In genomic region chr11:111939836-111940604, GRCh38 we compare ENCODE assay signal across 12 cellular contexts. TPM values are rescaled to one million over a fixed set of nuclear protein-coding genes. Genes with fewer than 3 reads are reported as not detected.
A peak's percentile ranks its signal among the peaks of the same experiment; 100 is the strongest.
DNase-seq lines count a peak whose midpoint lies in the region; ATAC-seq, FAIRE-seq and TF ChIP-seq lines count a peak whose summit lies in the region.
"Had no signal": no experiment of that assay in that cellular context is flagged by ENCODE, and none has a peak within 500 bp of the region (broad histone marks: within the 10 kb centered on the region; RNA-seq: fewer than 3 reads in every experiment).

No MANE protein-coding gene starts in this region.

- ATAC-seq in stimulated activated effector memory CD8-positive, alpha-beta T cell treated with anti-CD3 and anti-CD28 coated beads, Interleukin-12 subunit alpha, Interleukin-12 subunit beta, amount 100 ng/mL, for 72 hours: no peak
- no peak for ATAC-seq in GM18520 (IDR thresholded peaks at IDR 0.05; ENCODE audit: unreplicated experiment)
- ATAC-seq: K562; stimulated activated naive CD8-positive, alpha-beta T cell treated with anti-CD3 and anti-CD28 coated beads, Interleukin-15, amount 100 ng/mL, for 72 hours had no signal

- POLR2A ChIA-PET in RWPE1 (lab: Yijun Ruan, JAX; ENCODE audit: low non-redundant PET): no interaction called here

- peak overlapping the region; percentile 82 for H3K4me3 Mint-ChIP-seq in stimulated activated effector memory CD8-positive, alpha-beta T cell treated with anti-CD3 and anti-CD28 coated beads, Interleukin-12 subunit alpha, Interleukin-12 subunit beta, amount 100 ng/mL, for 72 hours
- H3K4me3 Mint-ChIP-seq in immature natural killer cell: no peak overlapping the region

- TF ChIP-seq CTCF in HFF-Myc (IDR thresholded peaks at IDR 0.05; ENCODE audit: low read depth, low read length, missing control alignments): no peak
- TF ChIP-seq CTCF in RWPE1 (conservative IDR thresholded peaks at IDR 0.05; ENCODE audit: low read depth): no peak

- H3K9me3 Mint-ChIP-seq in stimulated activated effector memory CD8-positive, alpha-beta T cell treated with anti-CD3 and anti-CD28 coated beads, Interleukin-12 subunit alpha, Interleukin-12 subunit beta, amount 100 ng/mL, for 72 hours: no peaks in the 10 kb centered on the region
- H3K9me3 Mint-ChIP-seq in immature natural killer cell: no peaks in the 10 kb centered on the region
- H3K9me3 Mint-ChIP-seq: stimulated activated naive CD8-positive, alpha-beta T cell treated with anti-CD3 and anti-CD28 coated beads, Interleukin-15, amount 100 ng/mL, for 72 hours had no signal

- CTCF ChIA-PET in RWPE1 (lab: Yijun Ruan, JAX): interaction anchor here (0.6 to 0.7 kb wide), 3 partner anchors 45 to 521 kb away, joined by 3 read pairs; no protein-coding TSS in a partner anchor

- peak overlapping the region; percentile 84 for H3K27ac Mint-ChIP-seq in stimulated activated effector memory CD8-positive, alpha-beta T cell treated with anti-CD3 and anti-CD28 coated beads, Interleukin-12 subunit alpha, Interleukin-12 subunit beta, amount 100 ng/mL, for 72 hours
- H3K27ac Mint-ChIP-seq in immature natural killer cell: no peak overlapping the region
- H3K27ac Mint-ChIP-seq: stimulated activated naive CD8-positive, alpha-beta T cell treated with anti-CD3 and anti-CD28 coated beads, Interleukin-15, amount 100 ng/mL, for 72 hours had no signal

- no peak for DNase-seq in HFF-Myc (ENCODE audit: extremely low read depth, low read depth)
- DNase-seq in RWPE1 (ENCODE audit: low spot score): no peak
- DNase-seq in fibroblast of gingiva (ENCODE audit: low read depth): peak; percentile 63
- DNase-seq in stimulated activated effector memory CD8-positive, alpha-beta T cell treated with anti-CD3 and anti-CD28 coated beads, Interleukin-12 subunit alpha, Interleukin-12 subunit beta, amount 100 ng/mL, for 72 hours (ENCODE audit: low spot score in 2 of 2): no peak
- no peak for DNase-seq in H54 (ENCODE audit: insufficient read length, low spot score)
- DNase-seq in immature natural killer cell: no peak
- DNase-seq: activated CD8-positive, alpha-beta memory T cell treated with anti-CD3 and anti-CD28 coated beads, Interleukin-2, amount 50 U/mL, for 48 hours; SJCRH30; stimulated activated naive CD8-positive, alpha-beta T cell treated with anti-CD3 and anti-CD28 coated beads, Interleukin-15, amount 100 ng/mL, for 72 hours had no signal

- H3K27me3 Mint-ChIP-seq in immature natural killer cell (ENCODE audit: low read depth in 3 of 3): peaks cover 1 to 4% (median 2%) of the 10 kb centered on the region in 3 donors
- H3K27me3 Mint-ChIP-seq: stimulated activated naive CD8-positive, alpha-beta T cell treated with anti-CD3 and anti-CD28 coated beads, Interleukin-15, amount 100 ng/mL, for 72 hours had no signal

- H3K36me3 Mint-ChIP-seq in stimulated activated effector memory CD8-positive, alpha-beta T cell treated with anti-CD3 and anti-CD28 coated beads, Interleukin-12 subunit alpha, Interleukin-12 subunit beta, amount 100 ng/mL, for 72 hours: peaks cover 39% of the 10 kb centered on the region
- H3K36me3 Mint-ChIP-seq in immature natural killer cell: no peaks in the 10 kb centered on the region

- H3K4me3 ChIP-seq in HFF-Myc (replicated peaks; ENCODE audit: low read depth, low read length): peak overlapping the region; percentile 66; the same call in 1 of the 2 replicates
- H3K4me3 ChIP-seq: K562, SJCRH30 had no signal

- H3K4me1 Mint-ChIP-seq in stimulated activated effector memory CD8-positive, alpha-beta T cell treated with anti-CD3 and anti-CD28 coated beads, Interleukin-12 subunit alpha, Interleukin-12 subunit beta, amount 100 ng/mL, for 72 hours: peaks cover 62% of the 10 kb centered on the region
- H3K4me1 Mint-ChIP-seq in immature natural killer cell: peaks cover 21 to 41% of the 10 kb centered on the region in 2 donors

- no peak for TF ChIP-seq POLR2A in H54 (IDR thresholded peaks at IDR 0.05; ENCODE audit: low read depth, low read length)

- no peak for FAIRE-seq in H54 (lab: Jason Lieb, UNC)
- FAIRE-seq: K562 had no signal

- H3K27ac ChIP-seq in RWPE1: peak overlapping the region; percentile 61
- H3K27ac ChIP-seq: parathyroid adenoma, SJCRH30 had no signal

RNA-seq across cellular contexts. Expression of gene DIXDC1, which starts 2.9 kb away (rescaled TPM):
- polyA plus RNA-seq in immature natural killer cell: not detected

RNA-seq across cellular contexts. Expression of gene C11orf52, which starts 21.3 kb away (rescaled TPM):
- polyA plus RNA-seq in immature natural killer cell: not detected

RNA-seq across cellular contexts. Expression of gene HSPB2, which starts 27.5 kb away (rescaled TPM):
- polyA plus RNA-seq in immature natural killer cell: not detected

RNA-seq across cellular contexts. Expression of gene CRYAB, which starts 28.4 kb away (rescaled TPM):
- not detected for polyA plus RNA-seq in immature natural killer cell
